2 cellular contexts compared by ENCODE assay signal in genomic region chr3:195577645-195578177, GRCh38.
TF ChIP-seq lines count a peak whose summit lies in the region.

No MANE protein-coding gene starts in this region.

TF ChIP-seq in Ishikawa, 13 proteins besides CTCF, POLR2A, EP300 and RAD21:
- no peak for TF ChIP-seq TAF1 (IDR thresholded peaks at IDR 0.05; ENCODE audit: low read depth)
- TF ChIP-seq CEBPB (IDR thresholded peaks at IDR 0.05), result peak; percentile 79

TF ChIP-seq in K562, 482 proteins besides CTCF, POLR2A, EP300 and RAD21 (continues in another document):
- TF ChIP-seq MAFF (IDR thresholded peaks at IDR 0.05; ENCODE audit: low read length) (peak; percentile 42; the same call in 1 of the 2 replicates), DDX20 (tag; IDR thresholded peaks at IDR 0.05; ENCODE audit: low read depth) (no peak), ZNF639 (CRISPR knock-in tag; conservative IDR thresholded peaks at IDR 0.05 in 1 of 2, IDR thresholded peaks at IDR 0.05 in 1 of 2) (no peak), HDAC8 (tag; IDR thresholded peaks at IDR 0.05) (no peak), CEBPG (CRISPR knock-in tag; IDR thresholded peaks at IDR 0.05) (no peak), CEBPG (tag; conservative IDR thresholded peaks at IDR 0.05 in 1 of 2, IDR thresholded peaks at IDR 0.05 in 1 of 2) (peak; percentile 71 to 90), KDM2B (CRISPR knock-in tag; IDR thresholded peaks at IDR 0.05) (no peak), ZBTB43 (CRISPR knock-in tag; IDR thresholded peaks at IDR 0.05) (no peak), HDGF (IDR thresholded peaks at IDR 0.05) (no peak), MAFG (tag; conservative IDR thresholded peaks at IDR 0.05) (peak; percentile 47; the same call in 1 of the 2 replicates), MCM7 (IDR thresholded peaks at IDR 0.05) (no peak), POLR2B (IDR thresholded peaks at IDR 0.05; ENCODE audit: low read depth, partially characterized antibody) (no peak), FOXA3 (CRISPR knock-in tag; conservative IDR thresholded peaks at IDR 0.05 in 1 of 2, IDR thresholded peaks at IDR 0.05 in 1 of 2) (no peak), NCOA4 (IDR thresholded peaks at IDR 0.05; ENCODE audit: partially characterized antibody) (no peak), ZNF316 (IDR thresholded peaks at IDR 0.05) (peak; percentile 85), ZNF263 (CRISPR knock-in tag; IDR thresholded peaks at IDR 0.05; ENCODE audit: borderline replicate concordance) (no peak), ZNF584 (CRISPR knock-in tag; IDR thresholded peaks at IDR 0.05; ENCODE audit: low read depth) (no peak), ZSCAN32 (CRISPR knock-in tag; IDR thresholded peaks at IDR 0.05) (no peak), PML (IDR thresholded peaks at IDR 0.05; ENCODE audit: low read length) (no peak), GABPA (tag; conservative IDR thresholded peaks at IDR 0.05; ENCODE audit: low read depth) (no peak), BCLAF1 (IDR thresholded peaks at IDR 0.05; ENCODE audit: borderline replicate concordance in 1 of 2, control insufficient read depth in 1 of 2, low read depth in 2 of 2, low read length in 1 of 2) (no peak), DPF2 (IDR thresholded peaks at IDR 0.05) (no peak), MLLT1 (IDR thresholded peaks at IDR 0.05) (no peak), SNAPC5 (CRISPR knock-in tag; IDR thresholded peaks at IDR 0.05) (no peak), SNRNP70 (optimal IDR thresholded peaks at IDR 0.05; ENCODE audit: low read depth, low read length) (no peak), EWSR1 (IDR thresholded peaks at IDR 0.05; ENCODE audit: borderline replicate concordance, low read depth, partially characterized antibody) (no peak), ATF7 (IDR thresholded peaks at IDR 0.05) (no peak), HMGXB4 (CRISPR knock-in tag; IDR thresholded peaks at IDR 0.05) (no peak), SMAD4 (CRISPR knock-in tag; conservative IDR thresholded peaks at IDR 0.05) (no peak), THRA (IDR thresholded peaks at IDR 0.05) (no peak), YBX1 (IDR thresholded peaks at IDR 0.05) (no peak), TRIM25 (IDR thresholded peaks at IDR 0.05; ENCODE audit: borderline replicate concordance) (no peak), JUND (IDR thresholded peaks at IDR 0.05; ENCODE audit: borderline replicate concordance, low read depth, low read length) (no peak), JUND (tag; IDR thresholded peaks at IDR 0.05; ENCODE audit: borderline replicate concordance, low read depth, low read length) (no peak), CREB1 (IDR thresholded peaks at IDR 0.05) (no peak), CREB1 (CRISPR knock-in tag; IDR thresholded peaks at IDR 0.05) (no peak), PBX2 (CRISPR knock-in tag; IDR thresholded peaks at IDR 0.05; ENCODE audit: low read depth) (no peak), PBX2 (tag; conservative IDR thresholded peaks at IDR 0.05; ENCODE audit: low read depth) (no peak), CEBPB (tag; IDR thresholded peaks at IDR 0.05) (peak; percentile 95), CBX2 (IDR thresholded peaks at IDR 0.05; ENCODE audit: insufficient read depth, low read length, poor library complexity, severe bottlenecking) (no peak), ZNF280B (CRISPR knock-in tag; IDR thresholded peaks at IDR 0.05) (no peak), GMEB1 (CRISPR knock-in tag; IDR thresholded peaks at IDR 0.05) (no peak), FIP1L1 (IDR thresholded peaks at IDR 0.05; ENCODE audit: low read depth, low read length, poor library complexity, severe bottlenecking) (no peak), PHF20 (IDR thresholded peaks at IDR 0.05; ENCODE audit: partially characterized antibody) (no peak), CREBBP (IDR thresholded peaks at IDR 0.05; ENCODE audit: low read depth, low read length) (no peak)
